ENCODE assay signal across 8 cellular contexts in the genomic region with DNA sequence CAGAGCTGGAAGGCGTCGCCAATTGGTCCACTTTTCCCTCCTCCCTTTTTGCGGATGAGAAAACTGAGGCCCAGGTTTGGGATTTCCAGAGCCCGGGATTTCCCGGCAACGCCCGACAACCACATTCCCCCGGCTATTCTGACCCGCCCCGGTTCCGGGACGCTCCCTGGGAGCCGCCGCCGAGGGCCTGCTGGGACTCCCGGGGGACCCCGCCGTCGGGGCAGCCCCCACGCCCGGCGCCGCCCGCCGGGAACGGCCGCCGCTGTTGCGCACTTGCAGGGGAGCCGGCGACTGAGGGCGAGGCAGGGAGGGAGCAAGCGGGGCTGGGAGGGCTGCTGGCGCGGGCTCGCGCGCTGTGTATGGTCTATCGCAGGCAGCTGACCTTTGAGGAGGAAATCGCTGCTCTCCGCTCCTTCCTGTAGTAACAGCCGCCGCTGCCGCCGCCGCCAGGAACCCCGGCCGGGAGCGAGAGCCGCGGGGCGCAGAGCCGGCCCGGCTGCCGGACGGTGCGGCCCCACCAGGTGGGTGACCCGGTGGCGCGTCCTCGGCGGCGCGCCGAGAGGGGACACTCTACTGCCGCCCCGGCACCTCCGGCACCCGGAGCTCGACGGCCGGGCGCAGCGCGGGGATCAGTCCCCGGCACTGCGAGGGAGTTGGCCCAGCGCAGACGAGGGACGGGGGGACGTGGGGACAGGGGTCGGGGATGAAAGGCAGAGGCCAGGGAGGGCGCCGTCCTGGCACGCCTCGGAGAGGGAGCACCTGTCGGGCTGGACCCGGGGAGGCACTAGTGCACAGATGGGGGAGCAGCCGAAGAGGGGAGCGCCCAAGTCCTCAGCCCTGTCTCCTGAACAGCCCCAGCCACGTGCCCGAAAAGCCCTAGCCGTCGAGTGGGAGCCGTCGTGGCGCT. TPM values are rescaled to one million over a fixed set of nuclear protein-coding genes. Genes with fewer than 3 reads are reported as not detected.
DNase-seq lines count a peak whose midpoint lies in the region; ATAC-seq and TF ChIP-seq lines count a peak whose summit lies in the region.

STAT5A (plus strand) TSS at position 421 of the 907 bp plus-strand sequence. CDS start 914 bp downstream, outside the sequence.

- ATAC-seq in GM19463 (IDR thresholded peaks at IDR 0.05; ENCODE audit: unreplicated experiment) = peak; percentile 57

- peak within 1 kb of the TSS; percentile 91 to 97 (median 95) for H3K27ac Mint-ChIP-seq in CD14-positive monocyte

- peak within 1 kb of the TSS; percentile 92 to 95 for H3K4me3 Mint-ChIP-seq in CD14-positive monocyte

- no peaks in the 10 kb centered on the region for H3K9me3 Mint-ChIP-seq in CD14-positive monocyte

- intact Hi-C loops in CD14-positive monocyte (cut with micrococcal nuclease) = loop anchor here (2.0 to 5.0 kb wide), 3 partner anchors 16 to 66 kb away; no protein-coding TSS in a partner anchor

- DNase-seq in CD14-positive monocyte (ENCODE audit: low spot score) (peak; percentile 77), MV-4-11 (lab: John Stamatoyannopoulos, UW) (peak; percentile 63), dedifferentiated amniotic fluid mesenchymal stem cell (ENCODE audit: extremely low spot score) (peak; percentile 47), left kidney (ENCODE audit: low read depth, low spot score) (peak; percentile 90), cortex of kidney (lab: John Stamatoyannopoulos, UW) (no peak)
- DNase-seq in activated CD4-positive, alpha-beta T cell treated with anti-CD3 and anti-CD28 coated beads for 48 hours = peak; percentile 85
- DNase-seq in stimulated activated CD4-positive, alpha-beta T cell treated with anti-CD3 and anti-CD28 coated beads, Interleukin-1b, Interleukin-23, amount 100 ng/mL, for 48 hours = peak; percentile 80

- peaks cover 0 to 3% (median 0%) of the 10 kb centered on the region in 3 donors for H3K27me3 Mint-ChIP-seq in CD14-positive monocyte (ENCODE audit: low read depth in 3 of 3)

- TF ChIP-seq CTCF in CD14-positive monocyte (IDR thresholded peaks at IDR 0.05) = no peak

- peaks cover 26 to 37% of the 10 kb centered on the region in 2 donors for H3K36me3 Mint-ChIP-seq in CD14-positive monocyte

- H3K4me1 Mint-ChIP-seq in CD14-positive monocyte = peaks cover 58% of the 10 kb centered on the region

RNA-seq across cellular contexts. Expression of gene STAT5A, which starts in this region (rescaled TPM):
- 10 to 100 TPM; 30.5 to 49.8 TPM for polyA plus RNA-seq in CD14-positive monocyte
